18 cellular contexts compared by ENCODE assay signal in the genomic region with DNA sequence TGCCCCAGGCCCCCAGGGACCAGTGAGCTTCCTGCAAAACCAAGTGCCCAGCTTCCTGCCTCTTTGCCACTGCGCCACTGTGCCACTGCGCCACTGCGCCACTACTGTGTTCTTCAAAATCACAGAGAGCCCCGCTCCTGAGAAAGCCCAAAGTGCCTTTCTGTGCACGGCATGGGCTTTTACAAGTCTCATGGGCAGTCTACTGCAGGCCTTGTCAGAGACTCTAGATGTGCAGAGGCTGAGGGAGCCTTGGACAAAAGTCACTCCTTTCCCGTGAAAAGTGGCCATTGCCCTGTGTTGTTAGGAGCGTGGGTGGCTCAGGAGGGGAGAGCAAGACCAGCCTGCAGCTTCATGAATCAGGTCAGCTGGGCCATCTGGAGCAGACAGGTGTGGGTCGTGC.
"Had no signal": no experiment of that assay in that cellular context is flagged by ENCODE, and none has a peak within 500 bp of the region (broad histone marks: within the 10 kb centered on the region; RNA-seq: fewer than 3 reads in every experiment).

No MANE protein-coding gene starts in this region.

- H3K4me3 ChIP-seq: colonic mucosa, pancreas, skin epidermis, thoracic aorta had no signal

- H3K36me3 ChIP-seq: colonic mucosa, pancreas had no signal

- H3K4me1 ChIP-seq: colonic mucosa, pancreas had no signal

- H3K27ac ChIP-seq: colonic mucosa, pancreas, skin epidermis, thoracic aorta had no signal

- FAIRE-seq: frontal cortex, pancreas had no signal

- ATAC-seq: left ventricle myocardium superior; pancreas; sciatic nerve; stimulated activated naive B cell treated with anti-CD40 and anti-IgM and Interleukin-4, amounts not matched to agents 10 μg/mL and 1 μg/mL and 100 μg/mL, for 72 hours; stimulated activated naive CD8-positive, alpha-beta T cell treated with anti-CD3 and anti-CD28 coated beads, Interleukin-15, amount 100 ng/mL, for 72 hours had no signal

- H3K27me3 ChIP-seq: colonic mucosa, pancreas had no signal

- DNase-seq: colonic mucosa; dermis blood vessel endothelial cell; glutamatergic neuron; islet precursor cell; left ventricle myocardium superior; mesendoderm; naive B cell; occipital lobe; pancreas; stimulated activated CD4-positive, alpha-beta T cell treated with anti-CD3 and anti-CD28 coated beads, Interleukin-2, amount 100 ng/mL, for 24 hours; stimulated activated CD4-positive, alpha-beta T cell treated with anti-CD3 and anti-CD28 coated beads, Interleukin-4, amount 100 ng/mL, for 4 hours; stimulated activated naive B cell treated with anti-CD40 and anti-IgM and Interleukin-4, amounts not matched to agents 10 μg/mL and 1 μg/mL and 100 μg/mL, for 72 hours; stimulated activated naive CD8-positive, alpha-beta T cell treated with anti-CD3 and anti-CD28 coated beads, Interleukin-15, amount 100 ng/mL, for 72 hours; trophoblast cell had no signal

- H3K9me3 ChIP-seq: colonic mucosa, pancreas, thoracic aorta had no signal
